Comparison of ENCODE assay signal across 1 cellular context in genomic region chr6:85483041-85483700, GRCh38.
TF ChIP-seq lines count a peak whose summit lies in the region.

No MANE protein-coding gene starts in this region.

TF ChIP-seq in HepG2, 621 proteins besides CTCF, POLR2A, EP300 and RAD21 (continued from another document and continues in another):
- TF ChIP-seq, protein P1, sequence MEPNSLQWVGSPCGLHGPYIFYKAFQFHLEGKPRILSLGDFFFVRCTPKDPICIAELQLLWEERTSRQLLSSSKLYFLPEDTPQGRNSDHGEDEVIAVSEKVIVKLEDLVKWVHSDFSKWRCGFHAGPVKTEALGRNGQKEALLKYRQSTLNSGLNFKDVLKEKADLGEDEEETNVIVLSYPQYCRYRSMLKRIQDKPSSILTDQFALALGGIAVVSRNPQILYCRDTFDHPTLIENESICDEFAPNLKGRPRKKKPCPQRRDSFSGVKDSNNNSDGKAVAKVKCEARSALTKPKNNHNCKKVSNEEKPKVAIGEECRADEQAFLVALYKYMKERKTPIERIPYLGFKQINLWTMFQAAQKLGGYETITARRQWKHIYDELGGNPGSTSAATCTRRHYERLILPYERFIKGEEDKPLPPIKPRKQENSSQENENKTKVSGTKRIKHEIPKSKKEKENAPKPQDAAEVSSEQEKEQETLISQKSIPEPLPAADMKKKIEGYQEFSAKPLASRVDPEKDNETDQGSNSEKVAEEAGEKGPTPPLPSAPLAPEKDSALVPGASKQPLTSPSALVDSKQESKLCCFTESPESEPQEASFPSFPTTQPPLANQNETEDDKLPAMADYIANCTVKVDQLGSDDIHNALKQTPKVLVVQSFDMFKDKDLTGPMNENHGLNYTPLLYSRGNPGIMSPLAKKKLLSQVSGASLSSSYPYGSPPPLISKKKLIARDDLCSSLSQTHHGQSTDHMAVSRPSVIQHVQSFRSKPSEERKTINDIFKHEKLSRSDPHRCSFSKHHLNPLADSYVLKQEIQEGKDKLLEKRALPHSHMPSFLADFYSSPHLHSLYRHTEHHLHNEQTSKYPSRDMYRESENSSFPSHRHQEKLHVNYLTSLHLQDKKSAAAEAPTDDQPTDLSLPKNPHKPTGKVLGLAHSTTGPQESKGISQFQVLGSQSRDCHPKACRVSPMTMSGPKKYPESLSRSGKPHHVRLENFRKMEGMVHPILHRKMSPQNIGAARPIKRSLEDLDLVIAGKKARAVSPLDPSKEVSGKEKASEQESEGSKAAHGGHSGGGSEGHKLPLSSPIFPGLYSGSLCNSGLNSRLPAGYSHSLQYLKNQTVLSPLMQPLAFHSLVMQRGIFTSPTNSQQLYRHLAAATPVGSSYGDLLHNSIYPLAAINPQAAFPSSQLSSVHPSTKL (CRISPR knock-in tag; IDR thresholded peaks at IDR 0.05), result peak; percentile 52
- TF ChIP-seq GATAD2A (CRISPR knock-in tag; IDR thresholded peaks at IDR 0.05) (peak; percentile 28; the same call in 1 of the 2 replicates), XRCC5 (optimal IDR thresholded peaks at IDR 0.05; ENCODE audit: low read length) (peak; percentile 51), ZEB1 (IDR thresholded peaks at IDR 0.05; ENCODE audit: insufficient replicate concordance, low read depth) (peak; percentile 56), ZMAT3 (CRISPR knock-in tag; conservative IDR thresholded peaks at IDR 0.05) (0 out of 2 replicates have a peak, but pooled peaks have one; percentile 22), ELF3 (CRISPR knock-in tag; IDR thresholded peaks at IDR 0.05) (peak; percentile 54; the same call in 1 of the 2 replicates), SAP130 (CRISPR knock-in tag; IDR thresholded peaks at IDR 0.05; ENCODE audit: low read depth) (peak; percentile 27; the same call in 1 of the 2 replicates), CREM (IDR thresholded peaks at IDR 0.05) (no peak), CREM (CRISPR knock-in tag; IDR thresholded peaks at IDR 0.05) (no peak), MEF2D (CRISPR knock-in tag; IDR thresholded peaks at IDR 0.05) (0 out of 2 replicates have a peak, but pooled peaks have one; percentile 21), SOX13 (IDR thresholded peaks at IDR 0.05) (no peak), SOX13 (CRISPR knock-in tag; conservative IDR thresholded peaks at IDR 0.05 in 1 of 2, IDR thresholded peaks at IDR 0.05 in 1 of 2) (peak in 1 of 2 experiments; percentile 17; a peak in 1 of 4 replicates), ZNF503 (CRISPR knock-in tag; IDR thresholded peaks at IDR 0.05) (no peak), KLF16 (CRISPR knock-in tag; IDR thresholded peaks at IDR 0.05) (peak in 1 of 2 experiments; percentile 53; a peak in 1 of 4 replicates), SP4 (CRISPR knock-in tag; IDR thresholded peaks at IDR 0.05) (0 out of 2 replicates have a peak, but pooled peaks have one; percentile 31), POGZ (CRISPR knock-in tag; IDR thresholded peaks at IDR 0.05) (peak; percentile 35; the same call in 1 of the 2 replicates), NR2C2 (CRISPR knock-in tag; IDR thresholded peaks at IDR 0.05; ENCODE audit: borderline replicate concordance) (no peak), ZNF747 (CRISPR knock-in tag; IDR thresholded peaks at IDR 0.05; ENCODE audit: borderline replicate concordance) (0 out of 2 replicates have a peak, but pooled peaks have one; percentile 29), PPARG (CRISPR knock-in tag; conservative IDR thresholded peaks at IDR 0.05) (0 out of 2 replicates have a peak, but pooled peaks have one; percentile 37), ARNT2 (CRISPR knock-in tag; IDR thresholded peaks at IDR 0.05; ENCODE audit: low read depth) (0 out of 2 replicates have a peak, but pooled peaks have one; percentile 33), HCFC1 (IDR thresholded peaks at IDR 0.05; ENCODE audit: low read depth, low read length) (no peak), SIN3B (IDR thresholded peaks at IDR 0.05; ENCODE audit: low read length) (no peak), ZMYM4 (CRISPR knock-in tag; IDR thresholded peaks at IDR 0.05) (peak; percentile 50; the same call in 1 of the 2 replicates), ZNF772 (CRISPR knock-in tag; IDR thresholded peaks at IDR 0.05) (0 out of 2 replicates have a peak, but pooled peaks have one; percentile 24), ESRRA (CRISPR knock-in tag; IDR thresholded peaks at IDR 0.05; ENCODE audit: low read depth) (no peak), FOSL2 (CRISPR knock-in tag; IDR thresholded peaks at IDR 0.05) (peak; percentile 36; the same call in 1 of the 2 replicates), GABPA (IDR thresholded peaks at IDR 0.05; ENCODE audit: low read depth, low read length) (no peak), GABPA (CRISPR knock-in tag; IDR thresholded peaks at IDR 0.05; ENCODE audit: low read depth) (no peak), SSRP1 (CRISPR knock-in tag; IDR thresholded peaks at IDR 0.05) (0 out of 2 replicates have a peak, but pooled peaks have one; percentile 50), THAP11 (CRISPR knock-in tag; IDR thresholded peaks at IDR 0.05) (0 out of 2 replicates have a peak, but pooled peaks have one; percentile 26), SETDB1 (CRISPR knock-in tag; IDR thresholded peaks at IDR 0.05; ENCODE audit: borderline replicate concordance) (no peak), ATF1 (CRISPR knock-in tag; IDR thresholded peaks at IDR 0.05) (no peak), SMC3 (IDR thresholded peaks at IDR 0.05; ENCODE audit: low read length) (peak; percentile 99), PITX1 (CRISPR knock-in tag; IDR thresholded peaks at IDR 0.05) (0 out of 2 replicates have a peak, but pooled peaks have one; percentile 30), ERF (CRISPR knock-in tag; IDR thresholded peaks at IDR 0.05) (peak; percentile 29; the same call in 1 of the 2 replicates), BCL6 (CRISPR knock-in tag; IDR thresholded peaks at IDR 0.05) (peak; percentile 76), STAG1 (CRISPR knock-in tag; IDR thresholded peaks at IDR 0.05) (peak; percentile 96), CEBPG (CRISPR knock-in tag; IDR thresholded peaks at IDR 0.05) (no peak), SALL1 (CRISPR knock-in tag; IDR thresholded peaks at IDR 0.05) (peak; percentile 68; the same call in 1 of the 2 replicates), TGIF2 (CRISPR knock-in tag; IDR thresholded peaks at IDR 0.05) (0 out of 2 replicates have a peak, but pooled peaks have one; percentile 26), HMGXB4 (CRISPR knock-in tag; IDR thresholded peaks at IDR 0.05; ENCODE audit: borderline replicate concordance in 1 of 2, low read depth in 1 of 2) (peak in 1 of 2 experiments; percentile 37; a peak in 1 of 4 replicates), PHF21A (CRISPR knock-in tag; IDR thresholded peaks at IDR 0.05) (peak; percentile 22; the same call in 1 of the 2 replicates), KDM6A (CRISPR knock-in tag; IDR thresholded peaks at IDR 0.05; ENCODE audit: low read depth) (no peak)
- TF ChIP-seq, protein P2, sequence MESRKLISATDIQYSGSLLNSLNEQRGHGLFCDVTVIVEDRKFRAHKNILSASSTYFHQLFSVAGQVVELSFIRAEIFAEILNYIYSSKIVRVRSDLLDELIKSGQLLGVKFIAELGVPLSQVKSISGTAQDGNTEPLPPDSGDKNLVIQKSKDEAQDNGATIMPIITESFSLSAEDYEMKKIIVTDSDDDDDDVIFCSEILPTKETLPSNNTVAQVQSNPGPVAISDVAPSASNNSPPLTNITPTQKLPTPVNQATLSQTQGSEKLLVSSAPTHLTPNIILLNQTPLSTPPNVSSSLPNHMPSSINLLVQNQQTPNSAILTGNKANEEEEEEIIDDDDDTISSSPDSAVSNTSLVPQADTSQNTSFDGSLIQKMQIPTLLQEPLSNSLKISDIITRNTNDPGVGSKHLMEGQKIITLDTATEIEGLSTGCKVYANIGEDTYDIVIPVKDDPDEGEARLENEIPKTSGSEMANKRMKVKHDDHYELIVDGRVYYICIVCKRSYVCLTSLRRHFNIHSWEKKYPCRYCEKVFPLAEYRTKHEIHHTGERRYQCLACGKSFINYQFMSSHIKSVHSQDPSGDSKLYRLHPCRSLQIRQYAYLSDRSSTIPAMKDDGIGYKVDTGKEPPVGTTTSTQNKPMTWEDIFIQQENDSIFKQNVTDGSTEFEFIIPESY (CRISPR knock-in tag; IDR thresholded peaks at IDR 0.05), result 0 out of 2 replicates have a peak, but pooled peaks have one; percentile 15
- TF ChIP-seq, protein P3, sequence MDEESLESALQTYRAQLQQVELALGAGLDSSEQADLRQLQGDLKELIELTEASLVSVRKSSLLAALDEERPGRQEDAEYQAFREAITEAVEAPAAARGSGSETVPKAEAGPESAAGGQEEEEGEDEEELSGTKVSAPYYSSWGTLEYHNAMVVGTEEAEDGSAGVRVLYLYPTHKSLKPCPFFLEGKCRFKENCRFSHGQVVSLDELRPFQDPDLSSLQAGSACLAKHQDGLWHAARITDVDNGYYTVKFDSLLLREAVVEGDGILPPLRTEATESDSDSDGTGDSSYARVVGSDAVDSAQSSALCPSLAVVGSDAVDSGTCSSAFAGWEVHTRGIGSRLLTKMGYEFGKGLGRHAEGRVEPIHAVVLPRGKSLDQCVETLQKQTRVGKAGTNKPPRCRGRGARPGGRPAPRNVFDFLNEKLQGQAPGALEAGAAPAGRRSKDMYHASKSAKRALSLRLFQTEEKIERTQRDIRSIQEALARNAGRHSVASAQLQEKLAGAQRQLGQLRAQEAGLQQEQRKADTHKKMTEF (CRISPR knock-in tag; IDR thresholded peaks at IDR 0.05), result 0 out of 2 replicates have a peak, but pooled peaks have one; percentile 24
- TF ChIP-seq, protein P4, sequence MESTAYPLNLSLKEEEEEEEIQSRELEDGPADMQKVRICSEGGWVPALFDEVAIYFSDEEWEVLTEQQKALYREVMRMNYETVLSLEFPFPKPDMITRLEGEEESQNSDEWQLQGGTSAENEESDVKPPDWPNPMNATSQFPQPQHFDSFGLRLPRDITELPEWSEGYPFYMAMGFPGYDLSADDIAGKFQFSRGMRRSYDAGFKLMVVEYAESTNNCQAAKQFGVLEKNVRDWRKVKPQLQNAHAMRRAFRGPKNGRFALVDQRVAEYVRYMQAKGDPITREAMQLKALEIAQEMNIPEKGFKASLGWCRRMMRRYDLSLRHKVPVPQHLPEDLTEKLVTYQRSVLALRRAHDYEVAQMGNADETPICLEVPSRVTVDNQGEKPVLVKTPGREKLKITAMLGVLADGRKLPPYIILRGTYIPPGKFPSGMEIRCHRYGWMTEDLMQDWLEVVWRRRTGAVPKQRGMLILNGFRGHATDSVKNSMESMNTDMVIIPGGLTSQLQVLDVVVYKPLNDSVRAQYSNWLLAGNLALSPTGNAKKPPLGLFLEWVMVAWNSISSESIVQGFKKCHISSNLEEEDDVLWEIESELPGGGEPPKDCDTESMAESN (CRISPR knock-in tag; conservative IDR thresholded peaks at IDR 0.05), result 0 out of 2 replicates have a peak, but pooled peaks have one; percentile 41
- TF ChIP-seq, protein P5, sequence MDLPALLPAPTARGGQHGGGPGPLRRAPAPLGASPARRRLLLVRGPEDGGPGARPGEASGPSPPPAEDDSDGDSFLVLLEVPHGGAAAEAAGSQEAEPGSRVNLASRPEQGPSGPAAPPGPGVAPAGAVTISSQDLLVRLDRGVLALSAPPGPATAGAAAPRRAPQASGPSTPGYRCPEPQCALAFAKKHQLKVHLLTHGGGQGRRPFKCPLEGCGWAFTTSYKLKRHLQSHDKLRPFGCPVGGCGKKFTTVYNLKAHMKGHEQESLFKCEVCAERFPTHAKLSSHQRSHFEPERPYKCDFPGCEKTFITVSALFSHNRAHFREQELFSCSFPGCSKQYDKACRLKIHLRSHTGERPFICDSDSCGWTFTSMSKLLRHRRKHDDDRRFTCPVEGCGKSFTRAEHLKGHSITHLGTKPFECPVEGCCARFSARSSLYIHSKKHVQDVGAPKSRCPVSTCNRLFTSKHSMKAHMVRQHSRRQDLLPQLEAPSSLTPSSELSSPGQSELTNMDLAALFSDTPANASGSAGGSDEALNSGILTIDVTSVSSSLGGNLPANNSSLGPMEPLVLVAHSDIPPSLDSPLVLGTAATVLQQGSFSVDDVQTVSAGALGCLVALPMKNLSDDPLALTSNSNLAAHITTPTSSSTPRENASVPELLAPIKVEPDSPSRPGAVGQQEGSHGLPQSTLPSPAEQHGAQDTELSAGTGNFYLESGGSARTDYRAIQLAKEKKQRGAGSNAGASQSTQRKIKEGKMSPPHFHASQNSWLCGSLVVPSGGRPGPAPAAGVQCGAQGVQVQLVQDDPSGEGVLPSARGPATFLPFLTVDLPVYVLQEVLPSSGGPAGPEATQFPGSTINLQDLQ (CRISPR knock-in tag; IDR thresholded peaks at IDR 0.05), result no peak
- TF ChIP-seq, protein P6, sequence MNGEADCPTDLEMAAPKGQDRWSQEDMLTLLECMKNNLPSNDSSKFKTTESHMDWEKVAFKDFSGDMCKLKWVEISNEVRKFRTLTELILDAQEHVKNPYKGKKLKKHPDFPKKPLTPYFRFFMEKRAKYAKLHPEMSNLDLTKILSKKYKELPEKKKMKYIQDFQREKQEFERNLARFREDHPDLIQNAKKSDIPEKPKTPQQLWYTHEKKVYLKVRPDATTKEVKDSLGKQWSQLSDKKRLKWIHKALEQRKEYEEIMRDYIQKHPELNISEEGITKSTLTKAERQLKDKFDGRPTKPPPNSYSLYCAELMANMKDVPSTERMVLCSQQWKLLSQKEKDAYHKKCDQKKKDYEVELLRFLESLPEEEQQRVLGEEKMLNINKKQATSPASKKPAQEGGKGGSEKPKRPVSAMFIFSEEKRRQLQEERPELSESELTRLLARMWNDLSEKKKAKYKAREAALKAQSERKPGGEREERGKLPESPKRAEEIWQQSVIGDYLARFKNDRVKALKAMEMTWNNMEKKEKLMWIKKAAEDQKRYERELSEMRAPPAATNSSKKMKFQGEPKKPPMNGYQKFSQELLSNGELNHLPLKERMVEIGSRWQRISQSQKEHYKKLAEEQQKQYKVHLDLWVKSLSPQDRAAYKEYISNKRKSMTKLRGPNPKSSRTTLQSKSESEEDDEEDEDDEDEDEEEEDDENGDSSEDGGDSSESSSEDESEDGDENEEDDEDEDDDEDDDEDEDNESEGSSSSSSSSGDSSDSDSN (CRISPR knock-in tag; IDR thresholded peaks at IDR 0.05), result 0 out of 2 replicates have a peak, but pooled peaks have one; percentile 21
